In the genomic region with DNA sequence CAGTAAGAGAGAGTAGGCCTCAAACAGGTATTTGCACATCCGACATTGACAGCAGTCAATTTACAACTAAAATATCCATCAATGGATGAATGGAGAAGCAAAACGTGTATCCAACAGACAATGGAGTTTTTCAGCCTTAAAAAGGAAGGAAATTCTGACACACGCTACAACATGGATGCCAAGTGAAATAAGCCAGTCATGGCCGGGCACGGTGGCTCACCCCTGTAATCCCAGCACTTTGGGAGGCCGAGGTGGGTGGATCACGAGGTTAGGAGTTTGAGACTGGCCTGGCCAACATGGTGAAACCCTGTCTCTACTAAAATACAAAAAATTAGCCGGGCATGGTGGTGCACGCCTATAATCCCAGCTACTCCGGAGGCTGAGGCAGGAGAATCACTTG, we compare ENCODE assay signal across 11 cellular contexts. TPM values are rescaled to one million over a fixed set of nuclear protein-coding genes. Genes with fewer than 3 reads are reported as not detected.
"Had no signal": no experiment of that assay in that cellular context is flagged by ENCODE, and none has a peak within 500 bp of the region (broad histone marks: within the 10 kb centered on the region; RNA-seq: fewer than 3 reads in every experiment).

No MANE protein-coding gene starts in this region.

RNA-seq across cellular contexts. Expression of gene SLC16A8, which starts 33.6 kb away (rescaled TPM):
- total RNA-seq: activated B cell treated with CpG ODN at 0.5 μM for 24 hours; activated CD4-positive, alpha-beta memory T cell treated with anti-CD3 and anti-CD28 coated beads, Interleukin-2, amount 10 ng/mL, durations not matched to agents 7 days and 5 days; activated CD4-positive, alpha-beta T cell treated with anti-CD3 and anti-CD28 coated beads for 36 hours; activated CD4-positive, alpha-beta T cell treated with anti-CD3 and anti-CD28 coated beads, Interleukin-2, amount 10 ng/mL, durations not matched to agents 24 days and 14 days; activated CD4-positive, alpha-beta T cell treated with anti-CD3 and anti-CD28 coated beads, Interleukin-2, amount 10 ng/mL, durations not matched to agents 7 days and 5 days; activated CD8-positive, alpha-beta memory T cell treated with anti-CD3 and anti-CD28 coated beads, Interleukin-2, amount 10 ng/mL, durations not matched to agents 7 days and 5 days; activated CD8-positive, alpha-beta T cell treated with anti-CD3 and anti-CD28 coated beads for 36 hours; activated CD8-positive, alpha-beta T cell treated with anti-CD3 and anti-CD28 coated beads, Interleukin-2, amount 10 ng/mL, durations not matched to agents 7 days and 5 days; T-helper 1 cell treated with Interleukin-12 subunit alpha and Interleukin-12 subunit beta and Interleukin-4 antibody, amounts not matched to agents 30 ng/mL and 1 ng/mL, for 36 hours; T-helper 17 cell; T-helper 2 cell treated with Interferon-gamma antibody and Interleukin-4, amounts not matched to agents 100 ng/mL and 5 ng/mL, for 36 hours had no signal
